In the genomic region with DNA sequence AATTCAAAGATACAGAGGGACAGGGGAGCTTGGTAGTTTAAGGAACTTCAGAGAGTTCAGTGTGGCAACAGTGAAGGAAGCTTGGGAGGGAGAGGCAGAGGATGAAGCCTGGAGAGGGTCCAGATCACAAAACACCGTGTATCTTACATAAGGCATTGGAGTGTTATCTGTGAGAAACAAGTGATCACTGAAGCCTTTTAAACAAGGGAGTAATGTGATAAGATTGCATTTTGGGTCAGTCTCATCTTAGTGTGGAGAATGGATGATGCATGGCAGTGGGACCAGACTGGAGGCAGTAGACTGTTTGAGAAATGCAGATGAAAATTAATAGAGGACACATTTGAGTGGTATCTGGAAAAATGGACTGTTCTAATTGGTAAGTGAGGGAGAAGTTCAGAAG, we compare ENCODE assay signal across 23 cellular contexts.
"Had no signal": no experiment of that assay in that cellular context is flagged by ENCODE, and none has a peak within 500 bp of the region (broad histone marks: within the 10 kb centered on the region; RNA-seq: fewer than 3 reads in every experiment).

No MANE protein-coding gene starts in this region.

- H3K27ac ChIP-seq: lower lobe of right lung, parathyroid adenoma, right atrium auricular region, skin epidermis, suprapubic skin, thoracic aorta, tibial artery, upper lobe of right lung had no signal

- H3K9me3 ChIP-seq: lower lobe of right lung, right atrium auricular region, suprapubic skin, thoracic aorta, tibial artery, upper lobe of right lung had no signal

- H3K4me3 ChIP-seq: lower lobe of right lung, right atrium auricular region, skin epidermis, suprapubic skin, thoracic aorta, tibial artery, upper lobe of right lung had no signal

- ATAC-seq: left cardiac atrium; left lobe of liver; lower lobe of right lung; naive thymus-derived CD8-positive, alpha-beta T cell; sciatic nerve; upper lobe of right lung had no signal

- H3K27me3 ChIP-seq: right atrium auricular region, suprapubic skin, tibial artery, upper lobe of right lung had no signal

- H3K4me1 ChIP-seq: lower lobe of right lung, parathyroid adenoma, right atrium auricular region, suprapubic skin, upper lobe of right lung had no signal

- DNase-seq: hippocampal formation; kidney glomerular epithelial cell; left cardiac atrium; lower lobe of right lung; mammary epithelial cell; mesenchymal stem cell; naive thymus-derived CD8-positive, alpha-beta T cell; nucleus accumbens; stimulated activated CD4-positive, alpha-beta T cell treated with anti-CD3 and anti-CD28 coated beads, Interleukin-12 subunit alpha, Interleukin-12 subunit beta, amount 100 ng/mL, for 4 hours; stimulated activated CD4-positive, alpha-beta T cell treated with anti-CD3 and anti-CD28 coated beads, Interleukin-15, amount 100 ng/mL, for 24 hours; stimulated activated CD4-positive, alpha-beta T cell treated with anti-CD3 and anti-CD28 coated beads, Interleukin-2, amount 100 ng/mL, for 24 hours; stimulated activated CD4-positive, alpha-beta T cell treated with anti-CD3 and anti-CD28 coated beads, Interleukin-4, amount 100 ng/mL, for 1 hour; stimulated activated naive CD4-positive, alpha-beta T cell; tibial artery; trophoblast cell; upper lobe of right lung had no signal
